Comparison of ENCODE assay signal across 8 cellular contexts in the genomic region with DNA sequence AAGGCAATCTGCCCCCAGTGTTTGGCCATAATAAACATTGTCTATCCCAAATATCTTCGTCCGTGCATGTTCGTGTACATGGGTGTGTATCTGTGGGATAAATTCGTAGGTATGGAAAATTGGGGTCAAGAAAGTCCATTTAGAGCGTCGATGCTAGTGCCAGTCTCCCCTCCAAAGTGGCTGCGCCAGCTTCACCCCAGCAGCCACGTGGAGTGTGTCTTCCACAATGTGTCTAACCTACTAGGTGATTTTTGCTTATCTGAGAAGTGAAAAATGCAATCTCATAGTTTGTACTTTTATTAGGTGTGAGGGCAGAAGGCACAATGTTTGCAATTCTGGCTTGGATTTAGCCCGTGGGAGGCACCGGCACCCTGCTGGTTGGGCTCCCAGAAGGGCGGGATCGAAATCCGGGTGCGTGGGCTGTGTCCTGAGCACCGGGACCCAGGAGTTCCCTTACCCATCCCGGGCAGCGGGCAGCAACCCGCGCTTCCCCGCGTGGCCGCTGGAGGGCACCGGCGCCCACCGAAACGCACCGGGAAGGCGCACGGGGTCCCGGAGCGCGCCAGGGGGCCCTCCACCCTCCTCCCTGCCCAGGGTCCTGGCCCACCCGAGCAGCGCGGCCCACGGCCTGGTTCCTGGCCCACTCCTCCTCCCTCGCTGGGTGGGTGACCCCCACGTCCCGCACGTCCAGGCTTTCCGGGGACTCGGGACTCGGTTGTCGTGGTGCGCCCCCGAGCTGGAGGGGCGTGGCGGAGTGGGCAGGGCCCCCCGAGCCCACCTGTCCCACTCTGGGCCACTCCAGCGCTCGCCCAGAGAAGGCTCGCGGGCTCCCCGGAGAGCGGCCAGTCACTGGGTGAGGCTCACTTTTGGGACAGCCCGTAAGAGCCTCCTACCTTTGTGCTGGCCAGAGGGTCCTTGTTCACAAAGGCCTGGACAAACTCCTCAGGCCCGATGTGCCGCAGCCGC. TPM values are rescaled to one million over a fixed set of nuclear protein-coding genes. Genes with fewer than 3 reads are reported as not detected.
DNase-seq lines count a peak whose midpoint lies in the region; ATAC-seq lines count a peak whose summit lies in the region.

No MANE protein-coding gene starts in this region.

- DNase-seq in ELF-1 (ENCODE audit: low read depth, low spot score) (peak; percentile 55), Kasumi-1 (lab: John Stamatoyannopoulos, UW) (peak; percentile 10 to 12), hepatic stellate cell (ENCODE audit: low spot score) (peak; percentile 39), NCI-H446 treated with DMSO at 0.1 percent for 48 hours (lab: John Stamatoyannopoulos, UW) (no peak), ureter (ENCODE audit: low spot score) (no peak)
- DNase-seq in activated naive CD8-positive, alpha-beta T cell treated with anti-CD3 and anti-CD28 coated beads, Interleukin-2, amount 10 ng/mL, durations not matched to agents 7 days and 5 days, result peak; percentile 74
- DNase-seq in stimulated activated CD4-positive, alpha-beta T cell treated with anti-CD3 and anti-CD28 coated beads, Interleukin-12 subunit alpha, Interleukin-12 subunit beta, amount 100 ng/mL, for 48 hours (ENCODE audit: low read depth in 2 of 3, low spot score in 1 of 3), result peak in 2 of 3 donors; percentile 12 to 34
- DNase-seq in activated T-helper 1 cell treated with anti-CD3 and anti-CD28 coated beads, Interleukin-12 subunit alpha, Interleukin-12 subunit beta, Interleukin-2, Interleukin-4 antibody, amounts not matched to agents 30 ng/mL and 10 ng/mL and 1 ng/mL, durations not matched to agents 14 hours and 24 hours and 36 hours (ENCODE audit: low spot score), result no peak

- H3K36me3 Mint-ChIP-seq in activated naive CD8-positive, alpha-beta T cell treated with anti-CD3 and anti-CD28 coated beads, Interleukin-2, amount 10 ng/mL, durations not matched to agents 7 days and 5 days, result no peaks in the 10 kb centered on the region
- H3K36me3 Mint-ChIP-seq in activated T-helper 1 cell treated with anti-CD3 and anti-CD28 coated beads, Interleukin-12 subunit alpha, Interleukin-12 subunit beta, Interleukin-2, Interleukin-4 antibody, amounts not matched to agents 30 ng/mL and 10 ng/mL and 1 ng/mL, durations not matched to agents 14 hours and 24 hours and 36 hours (ENCODE audit: low read depth), result no peaks in the 10 kb centered on the region

- no peak overlapping the region for H3K4me3 Mint-ChIP-seq in activated naive CD8-positive, alpha-beta T cell treated with anti-CD3 and anti-CD28 coated beads, Interleukin-2, amount 10 ng/mL, durations not matched to agents 7 days and 5 days
- H3K4me3 Mint-ChIP-seq in activated T-helper 1 cell treated with anti-CD3 and anti-CD28 coated beads, Interleukin-12 subunit alpha, Interleukin-12 subunit beta, Interleukin-2, Interleukin-4 antibody, amounts not matched to agents 30 ng/mL and 10 ng/mL and 1 ng/mL, durations not matched to agents 14 hours and 24 hours and 36 hours, result no peak overlapping the region

- no peaks in the 10 kb centered on the region for H3K4me1 Mint-ChIP-seq in activated naive CD8-positive, alpha-beta T cell treated with anti-CD3 and anti-CD28 coated beads, Interleukin-2, amount 10 ng/mL, durations not matched to agents 7 days and 5 days
- H3K4me1 Mint-ChIP-seq in activated T-helper 1 cell treated with anti-CD3 and anti-CD28 coated beads, Interleukin-12 subunit alpha, Interleukin-12 subunit beta, Interleukin-2, Interleukin-4 antibody, amounts not matched to agents 30 ng/mL and 10 ng/mL and 1 ng/mL, durations not matched to agents 14 hours and 24 hours and 36 hours (ENCODE audit: low read depth), result no peaks in the 10 kb centered on the region

- no peaks in the 10 kb centered on the region for H3K9me3 Mint-ChIP-seq in activated naive CD8-positive, alpha-beta T cell treated with anti-CD3 and anti-CD28 coated beads, Interleukin-2, amount 10 ng/mL, durations not matched to agents 7 days and 5 days
- no peaks in the 10 kb centered on the region for H3K9me3 Mint-ChIP-seq in activated T-helper 1 cell treated with anti-CD3 and anti-CD28 coated beads, Interleukin-12 subunit alpha, Interleukin-12 subunit beta, Interleukin-2, Interleukin-4 antibody, amounts not matched to agents 30 ng/mL and 10 ng/mL and 1 ng/mL, durations not matched to agents 14 hours and 24 hours and 36 hours

- peaks cover 18% of the 10 kb centered on the region for H3K27me3 Mint-ChIP-seq in activated naive CD8-positive, alpha-beta T cell treated with anti-CD3 and anti-CD28 coated beads, Interleukin-2, amount 10 ng/mL, durations not matched to agents 7 days and 5 days
- peaks cover 4% of the 10 kb centered on the region for H3K27me3 Mint-ChIP-seq in activated T-helper 1 cell treated with anti-CD3 and anti-CD28 coated beads, Interleukin-12 subunit alpha, Interleukin-12 subunit beta, Interleukin-2, Interleukin-4 antibody, amounts not matched to agents 30 ng/mL and 10 ng/mL and 1 ng/mL, durations not matched to agents 14 hours and 24 hours and 36 hours (ENCODE audit: insufficient read depth)

- POLR2A ChIA-PET in activated naive CD8-positive, alpha-beta T cell treated with anti-CD3 and anti-CD28 coated beads, Interleukin-2, amount 10 ng/mL, durations not matched to agents 7 days and 5 days (lab: Charles Lee), result no interaction called here

- ATAC-seq in activated naive CD8-positive, alpha-beta T cell treated with anti-CD3 and anti-CD28 coated beads, Interleukin-2, amount 10 ng/mL, durations not matched to agents 7 days and 5 days (ENCODE audit: low read depth), result peak; percentile 68

- H3K27ac Mint-ChIP-seq in activated naive CD8-positive, alpha-beta T cell treated with anti-CD3 and anti-CD28 coated beads, Interleukin-2, amount 10 ng/mL, durations not matched to agents 7 days and 5 days, result no peak overlapping the region
- no peak overlapping the region for H3K27ac Mint-ChIP-seq in activated T-helper 1 cell treated with anti-CD3 and anti-CD28 coated beads, Interleukin-12 subunit alpha, Interleukin-12 subunit beta, Interleukin-2, Interleukin-4 antibody, amounts not matched to agents 30 ng/mL and 10 ng/mL and 1 ng/mL, durations not matched to agents 14 hours and 24 hours and 36 hours

- intact Hi-C loops in activated T-helper 1 cell treated with anti-CD3 and anti-CD28 coated beads, Interleukin-12 subunit alpha, Interleukin-12 subunit beta, Interleukin-2, Interleukin-4 antibody, amounts not matched to agents 30 ng/mL and 10 ng/mL and 1 ng/mL, durations not matched to agents 14 hours and 24 hours and 36 hours (cut with micrococcal nuclease), result loop anchor here (1.0 to 2.0 kb wide), 2 partner anchors 82 to 188 kb away; partner anchors contain the start of gene RASGEF1C

RNA-seq across cellular contexts. Expression of gene RNF130, which starts 55.4 kb away (rescaled TPM):
- total RNA-seq in activated naive CD8-positive, alpha-beta T cell treated with anti-CD3 and anti-CD28 coated beads, Interleukin-2, amount 10 ng/mL, durations not matched to agents 7 days and 5 days, result 10 to 100 TPM; 10.7 to 11.5 TPM
- 54.8 TPM for total RNA-seq in ureter
- 7.6 and 7.7 TPM in 2 replicates for total RNA-seq in activated T-helper 1 cell treated with anti-CD3 and anti-CD28 coated beads, Interleukin-12 subunit alpha, Interleukin-12 subunit beta, Interleukin-2, Interleukin-4 antibody, amounts not matched to agents 30 ng/mL and 10 ng/mL and 1 ng/mL, durations not matched to agents 14 hours and 24 hours and 36 hours

Comparison
In these comparisons a context has a peak if more than half of its experiments do, and no peak if none do; other contexts are left out.
1. DNase-seq: peak in ELF-1 (single experiment), Kasumi-1 (2 of 2), activated naive CD8-positive, alpha-beta T cell treated with anti-CD3 and anti-CD28 coated beads, Interleukin-2, amount 10 ng/mL, durations not matched to agents 7 days and 5 days (single experiment), hepatic stellate cell (single experiment) and stimulated activated CD4-positive, alpha-beta T cell treated with anti-CD3 and anti-CD28 coated beads, Interleukin-12 subunit alpha, Interleukin-12 subunit beta, amount 100 ng/mL, for 48 hours (2 of 3); none in NCI-H446 treated with DMSO at 0.1 percent for 48 hours (single experiment), ureter (single experiment) and activated T-helper 1 cell treated with anti-CD3 and anti-CD28 coated beads, Interleukin-12 subunit alpha, Interleukin-12 subunit beta, Interleukin-2, Interleukin-4 antibody, amounts not matched to agents 30 ng/mL and 10 ng/mL and 1 ng/mL, durations not matched to agents 14 hours and 24 hours and 36 hours (single experiment).